In genomic region chr22:21881841-21882753, GRCh38 we compare ENCODE assay signal across 26 cellular contexts.
"Had no signal": no experiment of that assay in that cellular context is flagged by ENCODE, and none has a peak within 500 bp of the region (broad histone marks: within the 10 kb centered on the region; RNA-seq: fewer than 3 reads in every experiment).

No MANE protein-coding gene starts in this region.

- ATAC-seq: left colon; natural killer cell; pancreas; sciatic nerve; stimulated activated naive B cell treated with anti-CD40 and anti-IgM and Interleukin-4, amounts not matched to agents 10 μg/mL and 1 μg/mL and 100 μg/mL, for 72 hours; stimulated activated naive CD8-positive, alpha-beta T cell treated with anti-CD3 and anti-CD28 coated beads, Interleukin-15, Interleukin-2, amounts not matched to agents 100 U/mL and 50 U/mL, for 24 hours had no signal

- H3K36me3 ChIP-seq: left lung, lower lobe of right lung, pancreas, right atrium auricular region, suprapubic skin, thoracic aorta, tibial artery, vagina had no signal

- FAIRE-seq: islet of Langerhans, kidney, pancreas had no signal

- H3K27me3 ChIP-seq: left lung, pancreas, right atrium auricular region, suprapubic skin, tibial artery, vagina had no signal

- H3K27ac ChIP-seq: left lung, lower lobe of right lung, pancreas, right atrium auricular region, skin epidermis, suprapubic skin, thoracic aorta, tibial artery, vagina had no signal

- DNase-seq: hypothalamus; immature natural killer cell; kidney; left colon; left lung; lower lobe of right lung; mammary epithelial cell; mesenchymal stem cell; naive B cell; natural killer cell; nephron progenitor cell; pancreas; stimulated activated CD4-positive, alpha-beta T cell treated with anti-CD3 and anti-CD28 coated beads, Interleukin-12 subunit alpha, Interleukin-12 subunit beta, amount 100 ng/mL, for 4 hours; stimulated activated CD4-positive, alpha-beta T cell treated with anti-CD3 and anti-CD28 coated beads, Interleukin-15, amount 100 ng/mL, for 24 hours; stimulated activated CD4-positive, alpha-beta T cell treated with anti-CD3 and anti-CD28 coated beads, Interleukin-2, amount 100 ng/mL, for 24 hours; stimulated activated CD4-positive, alpha-beta T cell treated with anti-CD3 and anti-CD28 coated beads, Interleukin-4, amount 100 ng/mL, for 1 hour; stimulated activated naive B cell treated with anti-CD40 and anti-IgM and Interleukin-4, amounts not matched to agents 10 μg/mL and 1 μg/mL and 100 μg/mL, for 72 hours; stimulated activated naive CD8-positive, alpha-beta T cell treated with anti-CD3 and anti-CD28 coated beads, Interleukin-15, Interleukin-2, amounts not matched to agents 100 U/mL and 50 U/mL, for 24 hours; tibial artery had no signal

- H3K9me3 ChIP-seq: left lung, lower lobe of right lung, pancreas, right atrium auricular region, suprapubic skin, thoracic aorta, tibial artery, vagina had no signal

- H3K4me3 ChIP-seq: left lung, lower lobe of right lung, pancreas, right atrium auricular region, skin epidermis, suprapubic skin, thoracic aorta, tibial artery, vagina had no signal

- H3K4me1 ChIP-seq: lower lobe of right lung, pancreas, right atrium auricular region, suprapubic skin, tibial artery, vagina had no signal
